ENCODE assay signal across 19 cellular contexts in the genomic region with DNA sequence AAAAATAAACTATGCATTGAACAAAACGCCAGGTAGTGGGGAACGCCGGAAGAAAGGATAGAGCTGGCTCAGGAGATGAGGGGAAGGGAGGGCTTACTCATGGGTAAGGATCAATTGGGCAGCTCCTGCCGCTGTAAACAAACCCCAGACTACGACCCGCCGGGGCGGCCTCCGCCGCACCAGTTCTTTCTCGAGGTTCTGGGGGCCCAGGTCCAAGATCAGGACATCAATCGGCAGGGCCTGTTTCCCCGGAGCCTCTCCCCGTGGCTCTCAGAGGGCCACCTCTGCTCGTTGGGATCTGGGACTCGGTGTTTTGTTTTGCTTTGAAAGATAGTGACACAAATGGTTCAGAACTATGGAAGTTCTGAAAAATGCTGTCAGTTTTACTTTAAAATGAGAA.
DNase-seq lines count a peak whose midpoint lies in the region; ATAC-seq and TF ChIP-seq lines count a peak whose summit lies in the region.
"Had no signal": no experiment of that assay in that cellular context is flagged by ENCODE, and none has a peak within 500 bp of the region (broad histone marks: within the 10 kb centered on the region; RNA-seq: fewer than 3 reads in every experiment).

No MANE protein-coding gene starts in this region.

- peak; percentile 71 for DNase-seq in DMS 273 (lab: John Stamatoyannopoulos, UW; ENCODE audit: unreplicated experiment)
- no peak for DNase-seq in DMS 273 treated with DMSO at 0.1 percent for 48 hours (lab: John Stamatoyannopoulos, UW)
- no peak for DNase-seq in coronary artery (ENCODE audit: low spot score)
- peak; percentile 88 for DNase-seq in mesenteric fat pad (ENCODE audit: low spot score)
- peak; percentile 25 for DNase-seq in upper lobe of right lung
- DNase-seq in NCI-H226 = no peak
- no peak for DNase-seq in stimulated activated CD4-positive, alpha-beta T cell treated with anti-CD3 and anti-CD28 coated beads, Interleukin-4, amount 100 ng/mL, for 24 hours
- DNase-seq: activated CD4-positive, alpha-beta memory T cell treated with anti-CD3 and anti-CD28 coated beads for 36 hours; DMS79; NCI-H526; occipital lobe; Peyer's patch; stimulated activated CD4-positive, alpha-beta T cell treated with anti-CD3 and anti-CD28 coated beads, Interleukin-4, amount 100 ng/mL, for 4 hours; stimulated activated naive CD4-positive, alpha-beta T cell; T-cell had no signal

- no peak for TF ChIP-seq CTCF in coronary artery (IDR thresholded peaks at IDR 0.05)
- no peak for TF ChIP-seq CTCF in upper lobe of right lung (IDR thresholded peaks at IDR 0.05)

- no peaks in the 10 kb centered on the region for H3K36me3 ChIP-seq in upper lobe of right lung
- H3K36me3 ChIP-seq: HAP-1, Peyer's patch, thyroid gland had no signal

- intact Hi-C loops in upper lobe of right lung (cut with DNase I) = no loop called here

- H3K4me3 ChIP-seq in coronary artery = peak overlapping the region; percentile 2
- no peak overlapping the region for H3K4me3 ChIP-seq in upper lobe of right lung
- H3K4me3 ChIP-seq: HAP-1, Peyer's patch, thyroid gland had no signal

- no peaks in the 10 kb centered on the region for H3K27me3 ChIP-seq in upper lobe of right lung
- H3K27me3 ChIP-seq: Peyer's patch, thyroid gland had no signal

- ATAC-seq in upper lobe of right lung (no peak), HG03520 (IDR thresholded peaks at IDR 0.05; ENCODE audit: unreplicated experiment) (no peak)
- ATAC-seq: T-cell had no signal

- no peaks in the 10 kb centered on the region for H3K4me1 ChIP-seq in upper lobe of right lung
- H3K4me1 ChIP-seq: HAP-1, Peyer's patch had no signal

- H3K9me3 ChIP-seq in upper lobe of right lung = no peaks in the 10 kb centered on the region
- H3K9me3 ChIP-seq: HAP-1, Peyer's patch, thyroid gland had no signal

- H3K27ac ChIP-seq in coronary artery (no peak overlapping the region), upper lobe of right lung (no peak overlapping the region)
- H3K27ac ChIP-seq: 22Rv1, Peyer's patch had no signal

Comparison
In these comparisons a context has a peak if more than half of its experiments do, and no peak if none do; other contexts are left out.
1. DNase-seq: peak in DMS 273 (single experiment), mesenteric fat pad (single experiment) and upper lobe of right lung (single experiment); none in DMS 273 treated with DMSO at 0.1 percent for 48 hours (single experiment), coronary artery (single experiment), NCI-H226 (single experiment) and stimulated activated CD4-positive, alpha-beta T cell treated with anti-CD3 and anti-CD28 coated beads, Interleukin-4, amount 100 ng/mL, for 24 hours (single experiment).